10 cellular contexts compared by ENCODE assay signal in the genomic region with DNA sequence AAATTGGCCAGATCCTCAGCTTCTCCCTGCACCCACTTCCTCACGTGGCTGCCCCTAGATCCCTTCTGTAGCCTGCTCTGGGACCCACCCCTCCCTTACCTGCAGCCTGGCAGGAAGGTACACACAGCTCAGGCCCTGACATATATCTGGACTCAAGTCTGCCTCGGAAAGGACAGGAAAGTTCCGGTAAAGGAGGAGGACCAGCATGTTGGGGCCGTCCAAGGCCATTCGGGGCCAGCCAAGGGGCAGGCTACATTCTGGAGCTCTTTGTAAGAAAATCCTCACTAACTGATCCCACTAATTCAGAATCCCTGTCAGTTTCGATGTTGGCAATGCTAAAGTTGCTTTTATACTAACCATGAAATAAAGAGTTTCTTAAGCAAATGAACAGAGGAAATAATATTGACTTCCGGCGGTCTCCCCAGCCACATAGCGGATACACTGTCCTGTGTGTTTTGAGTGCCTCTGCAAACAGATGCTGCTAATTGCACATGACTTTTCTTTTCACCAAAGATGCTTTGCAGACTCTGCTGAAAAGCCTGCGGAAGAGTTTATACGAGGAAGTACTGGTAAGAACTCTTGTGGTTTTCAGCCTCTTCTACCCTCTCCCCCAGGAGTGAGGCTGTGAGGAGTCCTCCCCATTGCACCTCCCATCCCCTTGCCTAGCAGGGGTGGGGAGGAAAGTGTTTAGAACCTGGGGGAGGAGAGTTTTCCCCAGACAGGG. TPM values are rescaled to one million over a fixed set of nuclear protein-coding genes. Genes with fewer than 3 reads are reported as not detected.
DNase-seq lines count a peak whose midpoint lies in the region; TF ChIP-seq lines count a peak whose summit lies in the region.
"Had no signal": no experiment of that assay in that cellular context is flagged by ENCODE, and none has a peak within 500 bp of the region (broad histone marks: within the 10 kb centered on the region; RNA-seq: fewer than 3 reads in every experiment).

No MANE protein-coding gene starts in this region.

- CTCF ChIA-PET in OCI-LY7 (lab: Charles Lee; ENCODE audit: unreplicated experiment): no interaction called here

- DNase-seq in GM12864 (ENCODE audit: low read depth): peak; percentile 25
- peak; percentile 37 for DNase-seq in OCI-LY7 (ENCODE audit: low spot score)
- peak; percentile 65 for DNase-seq in central memory CD4-positive, alpha-beta T cell
- DNase-seq in nephron progenitor cell: no peak
- no peak for DNase-seq in GOT3 (lab: John Stamatoyannopoulos, UW)
- DNase-seq in NCI-H2227 treated with DMSO at 0.1 percent for 48 hours (lab: John Stamatoyannopoulos, UW): no peak
- no peak for DNase-seq in inferior parietal cortex (ENCODE audit: extremely low spot score)
- DNase-seq: NCI-H526 had no signal

- no peaks in the 10 kb centered on the region for H3K9me3 Mint-ChIP-seq in nephron
- H3K9me3 Mint-ChIP-seq in nephron progenitor cell: no peaks in the 10 kb centered on the region
- H3K9me3 Mint-ChIP-seq: activated naive CD4-positive, alpha-beta T cell treated with anti-CD3 and anti-CD28 coated beads, Interleukin-2, amount 50 U/mL, for 72 hours had no signal

- H3K4me1 Mint-ChIP-seq in nephron (peaks cover 65% of the 10 kb centered on the region), nephron progenitor cell (peaks cover 70% of the 10 kb centered on the region)

- H3K36me3 Mint-ChIP-seq in nephron (ENCODE audit: low read depth) (no peaks in the 10 kb centered on the region), nephron progenitor cell (ENCODE audit: low read depth) (no peaks in the 10 kb centered on the region)
- H3K36me3 Mint-ChIP-seq: activated naive CD4-positive, alpha-beta T cell treated with anti-CD3 and anti-CD28 coated beads, Interleukin-2, amount 50 U/mL, for 72 hours had no signal

- peak overlapping the region in 1 of 3 experiments; percentile 13 for H3K4me3 Mint-ChIP-seq in nephron
- H3K4me3 Mint-ChIP-seq in nephron progenitor cell: no peak overlapping the region

- POLR2A ChIA-PET in OCI-LY7 (lab: Charles Lee): no interaction called here

- no peaks in the 10 kb centered on the region for H3K9me3 ChIP-seq in OCI-LY7 (ENCODE audit: low read length)

- H2AFZ ChIP-seq in OCI-LY7 (ENCODE audit: low read length): no peak overlapping the region; the same call in 1 of the 2 replicates

- H3K27me3 Mint-ChIP-seq in nephron (ENCODE audit: low read depth): peaks cover 8% of the 10 kb centered on the region
- peaks cover 12% of the 10 kb centered on the region for H3K27me3 Mint-ChIP-seq in nephron progenitor cell (ENCODE audit: low read depth, poor library complexity)

- H3K4me3 ChIP-seq in GM12864 (ENCODE audit: low read depth, low read length) (no peak overlapping the region), OCI-LY7 (ENCODE audit: low read depth, low read length, poor library complexity, severe bottlenecking) (no peak overlapping the region)

- no peaks in the 10 kb centered on the region for H3K36me3 ChIP-seq in OCI-LY7 (ENCODE audit: insufficient read depth, low read length)

- no peaks in the 10 kb centered on the region for H3K79me2 ChIP-seq in OCI-LY7 (ENCODE audit: insufficient read depth, low read depth, low read length)

- BruUV-seq in OCI-LY7 (replicated peaks; lab: Mats Ljungman, UMichigan): no TSS peak

- TF ChIP-seq CTCF in GM12864 (IDR thresholded peaks at IDR 0.05; ENCODE audit: low read depth, low read length, missing control alignments): no peak
- TF ChIP-seq CTCF in OCI-LY7 (conservative IDR thresholded peaks at IDR 0.05; ENCODE audit: low read length): no peak
- TF ChIP-seq CTCF in nephron (IDR thresholded peaks at IDR 0.05; ENCODE audit: unreplicated experiment in 3 of 3): no peak
- no peak for TF ChIP-seq CTCF in nephron progenitor cell (IDR thresholded peaks at IDR 0.05)

- H3K4me2 ChIP-seq in OCI-LY7 (ENCODE audit: low read length): peak overlapping the region; percentile 5; the same call in 1 of the 2 replicates

- H3K4me1 ChIP-seq in OCI-LY7 (ENCODE audit: insufficient read depth, low read length, poor library complexity, severe bottlenecking): peaks cover 64% of the 10 kb centered on the region

- no peak overlapping the region for H3K27ac ChIP-seq in OCI-LY7 (ENCODE audit: low read depth, low read length, poor library complexity, severe bottlenecking)

- no peaks in the 10 kb centered on the region for H3K9me2 ChIP-seq in OCI-LY7 (ENCODE audit: insufficient read depth, low read length)

- H3K27ac Mint-ChIP-seq in nephron (peak overlapping the region; percentile 36 to 77 (median 73)), nephron progenitor cell (no peak overlapping the region)

- no peaks in the 10 kb centered on the region for H4K20me1 ChIP-seq in OCI-LY7 (ENCODE audit: insufficient read depth, low read length)

- intact Hi-C loops in OCI-LY7 (cut with micrococcal nuclease; ENCODE audit: unreplicated experiment): loop anchor here (10.0 kb wide), 1 partner anchor 58 kb away; a partner anchor contains a TSS

RNA-seq across cellular contexts. Expression of a gene that starts 54.8 kb away (rescaled TPM):
- total RNA-seq in OCI-LY7 (2014; rRNA removed; shearing (Covaris generic)): 0.13 and 0.41 TPM in 2 replicates
- 0.67 TPM in 1 of 2 replicates, not detected in the other for total RNA-seq in OCI-LY7 (2022)

Comparison
In these comparisons a context has a peak if more than half of its experiments do, and no peak if none do; other contexts are left out.
1. DNase-seq: peak in GM12864 (single experiment), OCI-LY7 (single experiment) and central memory CD4-positive, alpha-beta T cell (single experiment); none in nephron progenitor cell (single experiment), GOT3 (single experiment), NCI-H2227 treated with DMSO at 0.1 percent for 48 hours (single experiment) and inferior parietal cortex (single experiment).